In the genomic region with DNA sequence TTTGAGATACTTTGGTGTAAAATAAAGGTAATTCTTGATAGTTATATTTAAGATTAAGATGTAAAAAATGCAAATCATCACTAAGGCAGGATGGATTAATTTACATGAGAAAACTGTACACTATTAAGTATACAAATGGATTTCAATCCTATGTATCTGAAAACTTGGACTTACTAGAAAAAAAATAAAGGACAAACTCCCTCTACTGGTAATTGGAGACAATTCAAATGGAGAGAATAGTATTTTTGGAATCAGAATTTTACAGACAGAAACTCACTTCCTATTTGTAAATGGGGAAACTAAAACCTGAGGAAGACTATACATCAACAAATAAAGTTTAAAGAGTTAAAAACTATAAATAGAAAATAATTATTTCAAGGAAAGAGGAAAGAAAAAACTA, we compare ENCODE assay signal across 9 cellular contexts.
DNase-seq lines count a peak whose midpoint lies in the region; ATAC-seq, FAIRE-seq and TF ChIP-seq lines count a peak whose summit lies in the region.
"Had no signal": no experiment of that assay in that cellular context is flagged by ENCODE, and none has a peak within 500 bp of the region (broad histone marks: within the 10 kb centered on the region; RNA-seq: fewer than 3 reads in every experiment).

No MANE protein-coding gene starts in this region.

- TF ChIP-seq POLR2A in endothelial cell of umbilical vein (IDR thresholded peaks at IDR 0.05; ENCODE audit: low read depth, low read length) = no peak

- no peak overlapping the region for H3K27ac ChIP-seq in endothelial cell of umbilical vein (ENCODE audit: insufficient read depth, low read depth, low read length)

- dilution Hi-C loops in endothelial cell of umbilical vein (cut with MboI; ENCODE audit: extremely low pct_ligation_motif_present, low sequenced_read_pairs) = no loop called here

- peak; percentile 2 for DNase-seq in NCI-H526 treated with DMSO at 0.1 percent for 48 hours (lab: John Stamatoyannopoulos, UW)
- DNase-seq in endothelial cell of umbilical vein (ENCODE audit: low read depth, low spot score) = peak; percentile 63
- DNase-seq in renal cortical epithelial cell (ENCODE audit: low read depth) = peak; percentile 44
- no peak for DNase-seq in posterior vena cava (ENCODE audit: low spot score)
- DNase-seq in stimulated activated CD4-positive, alpha-beta T cell treated with anti-CD3 and anti-CD28 coated beads, Interleukin-4, amount 100 ng/mL, for 1 hour = no peak

- no peaks in the 10 kb centered on the region for H3K9me3 ChIP-seq in endothelial cell of umbilical vein (replicated peaks; ENCODE audit: control insufficient read depth, insufficient read depth, low read length)

- no peak overlapping the region for H2AFZ ChIP-seq in endothelial cell of umbilical vein (ENCODE audit: low read depth, low read length)

- CTCF ChIA-PET in endothelial cell of umbilical vein (lab: Charles Lee) = interaction anchor here (0.6 to 6.1 kb wide), 22 partner anchors 9 to 374 kb away, joined by 3 to 90 read pairs (median 4); a partner anchor contains a TSS

- peak; percentile 3 for TF ChIP-seq CTCF in GM12873 (IDR thresholded peaks at IDR 0.05; ENCODE audit: insufficient read depth, low read depth, low read length, missing control alignments)
- TF ChIP-seq CTCF in endothelial cell of umbilical vein (IDR thresholded peaks at IDR 0.05; ENCODE audit: extremely low read depth in 1 of 2, insufficient read depth in 1 of 2, low read depth in 1 of 2, low read length in 2 of 2) = peak in 1 of 2 donors; percentile 6

- no peak overlapping the region for H3K9ac ChIP-seq in endothelial cell of umbilical vein (replicated peaks; ENCODE audit: extremely low read depth, insufficient read depth, low read length)

- ATAC-seq in GM18909 (IDR thresholded peaks at IDR 0.05; ENCODE audit: poor library complexity, unreplicated experiment) (no peak), GM21390 (IDR thresholded peaks at IDR 0.05; ENCODE audit: unreplicated experiment) (no peak)

- no peaks in the 10 kb centered on the region for H3K79me2 ChIP-seq in endothelial cell of umbilical vein (ENCODE audit: control insufficient read depth, insufficient read depth, low read length)

- POLR2A ChIA-PET in endothelial cell of umbilical vein (lab: Charles Lee) = no interaction called here

- H3K27me3 ChIP-seq in endothelial cell of umbilical vein (ENCODE audit: control insufficient read depth in 2 of 2, insufficient read depth in 2 of 2, low read length in 2 of 2) = no peaks in the 10 kb centered on the region

- BruUV-seq in endothelial cell of umbilical vein (replicated peaks; lab: Mats Ljungman, UMichigan) = no TSS peak

- intact Hi-C loops in endothelial cell of umbilical vein (cut with micrococcal nuclease) (loop anchor here (1.0 to 5.0 kb wide), 2 partner anchors 33 to 360 kb away; no protein-coding TSS in a partner anchor), posterior vena cava (cut with DNase I) (no loop called here)

- H3K4me2 ChIP-seq in endothelial cell of umbilical vein (ENCODE audit: insufficient read depth, low read length) = no peak overlapping the region

- no peaks in the 10 kb centered on the region for H4K20me1 ChIP-seq in endothelial cell of umbilical vein (replicated peaks; ENCODE audit: control insufficient read depth, extremely low read depth, insufficient read depth, low read length)

- no peak overlapping the region for H3K4me3 ChIP-seq in endothelial cell of umbilical vein (replicated peaks in 1 of 3; ENCODE audit: insufficient read depth in 1 of 3, low read depth in 1 of 3, low read length in 3 of 3)

- peaks cover 1 to 17% of the 10 kb centered on the region in 2 experiments for H3K36me3 ChIP-seq in endothelial cell of umbilical vein (ENCODE audit: control insufficient read depth in 2 of 2, extremely low read depth in 1 of 2, insufficient read depth in 2 of 2, low read length in 2 of 2)

- no peak for FAIRE-seq in endothelial cell of umbilical vein (lab: Jason Lieb, UNC)
- FAIRE-seq: colon had no signal

- no peaks in the 10 kb centered on the region for H3K9me1 ChIP-seq in endothelial cell of umbilical vein (replicated peaks; ENCODE audit: control insufficient read depth, extremely low read depth, insufficient read depth, low read length)

- no peaks in the 10 kb centered on the region for H3K4me1 ChIP-seq in endothelial cell of umbilical vein (ENCODE audit: control insufficient read depth, extremely low read depth, insufficient read depth, low read length)

TF ChIP-seq in endothelial cell of umbilical vein, 7 proteins besides CTCF, POLR2A, EP300 and RAD21:
- no peak for TF ChIP-seq MYC (IDR thresholded peaks at IDR 0.05; ENCODE audit: low read depth, low read length)
- no peak for TF ChIP-seq JUN (IDR thresholded peaks at IDR 0.05; ENCODE audit: borderline replicate concordance, insufficient read depth, insufficient read length, low read depth)
- TF ChIP-seq, protein P1, sequence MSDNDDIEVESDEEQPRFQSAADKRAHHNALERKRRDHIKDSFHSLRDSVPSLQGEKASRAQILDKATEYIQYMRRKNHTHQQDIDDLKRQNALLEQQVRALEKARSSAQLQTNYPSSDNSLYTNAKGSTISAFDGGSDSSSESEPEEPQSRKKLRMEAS (IDR thresholded peaks at IDR 0.05; ENCODE audit: insufficient read depth, insufficient read length) = no peak
- TF ChIP-seq GATA2 (IDR thresholded peaks at IDR 0.05; ENCODE audit: insufficient read depth, insufficient read length, low read depth, low read length) = no peak
- TF ChIP-seq POLR2AphosphoS5 (IDR thresholded peaks at IDR 0.05; ENCODE audit: insufficient read depth, low read depth, low read length) = no peak
- no peak for TF ChIP-seq EZH2 (IDR thresholded peaks at IDR 0.05; ENCODE audit: borderline replicate concordance, low read depth, low read length, severe bottlenecking)
- TF ChIP-seq FOS (IDR thresholded peaks at IDR 0.05; ENCODE audit: borderline replicate concordance, insufficient read depth, low read length) = no peak

Comparison
In these comparisons a context has a peak if more than half of its experiments do, and no peak if none do; other contexts are left out.
1. DNase-seq: peak in NCI-H526 treated with DMSO at 0.1 percent for 48 hours (single experiment), endothelial cell of umbilical vein (single experiment) and renal cortical epithelial cell (single experiment); none in posterior vena cava (single experiment) and stimulated activated CD4-positive, alpha-beta T cell treated with anti-CD3 and anti-CD28 coated beads, Interleukin-4, amount 100 ng/mL, for 1 hour (single experiment).